In genomic region chr16:30896890-30897730, GRCh38 we compare ENCODE assay signal across 8 cellular contexts. TPM values are rescaled to one million over a fixed set of nuclear protein-coding genes. Genes with fewer than 3 reads are reported as not detected.
DNase-seq lines count a peak whose midpoint lies in the region; ATAC-seq and TF ChIP-seq lines count a peak whose summit lies in the region.

No MANE protein-coding gene starts in this region.

- no peak overlapping the region for H2BK15ac ChIP-seq in mesendoderm (replicated peaks; ENCODE audit: low read depth)

- peak overlapping the region; percentile 51 for H4K5ac ChIP-seq in mesendoderm (ENCODE audit: low read length)

- peaks cover 42% of the 10 kb centered on the region for H3K4me1 Mint-ChIP-seq in Calu3 (ENCODE audit: low read depth, unreplicated experiment)
- peaks cover 20% of the 10 kb centered on the region for H3K4me1 Mint-ChIP-seq in endodermal cell

- H3K4me2 ChIP-seq in mesendoderm (ENCODE audit: low read length), result peak overlapping the region; percentile 77

- no peaks in the 10 kb centered on the region for H3K9me3 Mint-ChIP-seq in Calu3 (ENCODE audit: low read depth, unreplicated experiment)
- no peaks in the 10 kb centered on the region for H3K9me3 Mint-ChIP-seq in endodermal cell

- 20 to 24% methylated on average over 28 to 31 of the region's 31 CpGs for WGBS in endodermal cell (ENCODE audit: insufficient coverage in 1 of 2, insufficient read length in 1 of 2), 2 experiments
- no CpG with 5 or more reads among the region's 31 CpGs for whole genome bisulfite sequencing in mesendoderm (ENCODE audit: extremely low coverage, insufficient coverage, low lambda C conversion rate)

- no peak overlapping the region for H3K23ac ChIP-seq in mesendoderm (ENCODE audit: low read length)

- H3K4me3 ChIP-seq in endodermal cell (ENCODE audit: low read length) (peak overlapping the region; percentile 82), mesendoderm (ENCODE audit: low read length) (peak overlapping the region; percentile 42)

- H3K56ac ChIP-seq in mesendoderm (ENCODE audit: low read length), result peak overlapping the region; percentile 99

- H2AK5ac ChIP-seq in mesendoderm (ENCODE audit: low read length), result no peak overlapping the region

- H3K4me3 Mint-ChIP-seq in Calu3 (ENCODE audit: low read depth, unreplicated experiment) (peak overlapping the region; percentile 74), endodermal cell (peak overlapping the region; percentile 75)

- intact Hi-C loops in Calu3 (cut with micrococcal nuclease; ENCODE audit: unreplicated experiment), result loop anchor here (2.0 kb wide), 1 partner anchor 52 kb away; no protein-coding TSS in a partner anchor

- H3K79me2 ChIP-seq in mesendoderm (ENCODE audit: control insufficient read depth, insufficient read depth, low read length), result peaks cover 4% of the 10 kb centered on the region

- no peaks in the 10 kb centered on the region for H3K27me3 Mint-ChIP-seq in Calu3 (ENCODE audit: unreplicated experiment)
- H3K27me3 Mint-ChIP-seq in endodermal cell (ENCODE audit: insufficient read depth), result peaks cover 2% of the 10 kb centered on the region

- peak overlapping the region; percentile 33 for H3K27ac Mint-ChIP-seq in Calu3 (ENCODE audit: unreplicated experiment)
- peak overlapping the region; percentile 99 for H3K27ac Mint-ChIP-seq in endodermal cell

- TF ChIP-seq CTCF in Calu3 (IDR thresholded peaks at IDR 0.05; ENCODE audit: unreplicated experiment), result no peak
- peak; percentile 17 for TF ChIP-seq CTCF in endodermal cell (conservative IDR thresholded peaks at IDR 0.05)

- H3K9me3 ChIP-seq in endodermal cell (ENCODE audit: control insufficient read depth, low read length), result no peaks in the 10 kb centered on the region

- ATAC-seq in HG02678 (IDR thresholded peaks at IDR 0.05; ENCODE audit: unreplicated experiment), result peak; percentile 40
- ATAC-seq in HG02571 (IDR thresholded peaks at IDR 0.05; ENCODE audit: unreplicated experiment), result no peak

- no peak overlapping the region for H4K8ac ChIP-seq in mesendoderm (ENCODE audit: low read depth, low read length)

- H2BK5ac ChIP-seq in mesendoderm (ENCODE audit: low read length), result peak overlapping the region; percentile 97

- peak overlapping the region; percentile 94 for H3K4ac ChIP-seq in mesendoderm (ENCODE audit: low read depth, low read length)

- H3K27ac ChIP-seq in endodermal cell (ENCODE audit: low read depth, low read length) (peak overlapping the region; percentile 94), mesendoderm (ENCODE audit: low read depth, low read length) (peak overlapping the region; percentile 97)

- peaks cover 45% of the 10 kb centered on the region for H3K36me3 Mint-ChIP-seq in Calu3 (ENCODE audit: insufficient read depth, unreplicated experiment)
- peaks cover 2% of the 10 kb centered on the region for H3K36me3 Mint-ChIP-seq in endodermal cell (ENCODE audit: low read depth)

- peak overlapping the region; percentile 93 for H2BK120ac ChIP-seq in mesendoderm (ENCODE audit: low read depth, low read length)

- peaks cover 15% of the 10 kb centered on the region for H3K4me1 ChIP-seq in endodermal cell (ENCODE audit: control insufficient read depth, insufficient read depth, low read length)
- H3K4me1 ChIP-seq in mesendoderm (ENCODE audit: control insufficient read depth, low read depth, low read length), result peaks cover 21% of the 10 kb centered on the region

- BruUV-seq in Calu3 (replicated peaks; lab: Mats Ljungman, UMichigan), result no TSS peak

- H3K27me3 ChIP-seq in endodermal cell (ENCODE audit: control insufficient read depth, insufficient read depth, low read length, poor library complexity, severe bottlenecking), result no peaks in the 10 kb centered on the region
- no peaks in the 10 kb centered on the region for H3K27me3 ChIP-seq in mesendoderm (ENCODE audit: insufficient read depth, low read length, poor library complexity)

- H3K9ac ChIP-seq in endodermal cell (ENCODE audit: extremely low read depth, low read length, poor library complexity, severe bottlenecking), result peak overlapping the region; percentile 83
- peak overlapping the region; percentile 92 for H3K9ac ChIP-seq in mesendoderm (ENCODE audit: low read length)

- peaks cover 5% of the 10 kb centered on the region for H3K79me1 ChIP-seq in mesendoderm (ENCODE audit: low read length)

- CTCF ChIA-PET in Calu3 (lab: Charles Lee), result interaction anchor here (0.5 to 0.6 kb wide), 3 partner anchors 20 to 207 kb away, joined by 3 to 5 read pairs (median 3); no protein-coding TSS in a partner anchor

- DNase-seq in Calu3 (peak; percentile 90), NCI-H82 treated with DMSO at 0.1 percent for 48 hours (lab: John Stamatoyannopoulos, UW; ENCODE audit: unreplicated experiment) (peak; percentile 67), endodermal cell (peak; percentile 97), mesendoderm (peak; percentile 98)
- peak; percentile 91 for DNase-seq in activated CD8-positive, alpha-beta memory T cell treated with anti-CD3 and anti-CD28 coated beads, Interleukin-2, amount 50 U/mL, for 48 hours
- peak; percentile 60 for DNase-seq in stimulated activated CD8-positive, alpha-beta memory T cell treated with anti-CD3 and anti-CD28 coated beads, Interleukin-12 subunit alpha, Interleukin-12 subunit beta, amount 100 ng/mL, for 24 hours (ENCODE audit: extremely low read depth)

- H3K18ac ChIP-seq in mesendoderm (ENCODE audit: low read length), result peak overlapping the region; percentile 94

- H3K36me3 ChIP-seq in endodermal cell (ENCODE audit: control insufficient read depth, insufficient read depth, low read length), result peaks cover 5% of the 10 kb centered on the region
- H3K36me3 ChIP-seq in mesendoderm (ENCODE audit: control insufficient read depth, insufficient read depth, low read length), result no peaks in the 10 kb centered on the region

RNA-seq across cellular contexts. Expression of gene CTF1, which starts 0.7 kb away (rescaled TPM):
- total RNA-seq in Calu3 (2022) (1.9 and 2.3 TPM in 2 replicates), endodermal cell (1 to 10 TPM; 3.1 to 3.3 TPM)
- 3.8 TPM for polyA plus RNA-seq in endodermal cell (2013, experiment 1 of 2)
- 2.8 TPM for polyA plus RNA-seq in endodermal cell (2013, experiment 2 of 2)
- 1.7 TPM for polyA plus RNA-seq in mesendoderm (2013, experiment 1 of 2)
- 1.6 TPM for polyA plus RNA-seq in mesendoderm (2013, experiment 2 of 2)

RNA-seq across cellular contexts. Expression of gene BCL7C, which starts 3.2 kb away (rescaled TPM):
- total RNA-seq in Calu3 (2022) (22.5 and 26.6 TPM in 2 replicates), endodermal cell (10 to 100 TPM; 64.7 to 67.6 TPM)
- 39.4 TPM for polyA plus RNA-seq in endodermal cell (2013, experiment 1 of 2)
- polyA plus RNA-seq in endodermal cell (2013, experiment 2 of 2), result 41.9 TPM
- 24.5 TPM for polyA plus RNA-seq in mesendoderm (2013, experiment 1 of 2)
- polyA plus RNA-seq in mesendoderm (2013, experiment 2 of 2), result 23.1 TPM

RNA-seq across cellular contexts. Expression of gene FBXL19, which starts 26.3 kb away (rescaled TPM):
- total RNA-seq in Calu3 (2022) (43.2 and 45.7 TPM in 2 replicates), endodermal cell (10 to 100 TPM; 74.0 to 84.3 TPM)
- polyA plus RNA-seq in endodermal cell (2013, experiment 1 of 2), result 49.4 TPM
- 46.5 TPM for polyA plus RNA-seq in endodermal cell (2013, experiment 2 of 2)
- polyA plus RNA-seq in mesendoderm (2013, experiment 1 of 2), result 46.9 TPM
- polyA plus RNA-seq in mesendoderm (2013, experiment 2 of 2), result 47.5 TPM

RNA-seq across cellular contexts. Expression of gene ORAI3, which starts 51.8 kb away (rescaled TPM):
- total RNA-seq in Calu3 (2022), result 14.7 and 15.4 TPM in 2 replicates
- total RNA-seq in endodermal cell, result 10 to 100 TPM; 16.9 to 17.7 TPM
- polyA plus RNA-seq in endodermal cell (2013, experiment 1 of 2), result 9.2 TPM
- 10.4 TPM for polyA plus RNA-seq in endodermal cell (2013, experiment 2 of 2)
- polyA plus RNA-seq in mesendoderm (2013, experiment 1 of 2), result 3.6 TPM
- 3.5 TPM for polyA plus RNA-seq in mesendoderm (2013, experiment 2 of 2)
